8 cellular contexts compared by ENCODE assay signal in genomic region chr14:105527381-105528196, GRCh38. TPM values are rescaled to one million over a fixed set of nuclear protein-coding genes. Genes with fewer than 3 reads are reported as not detected.
DNase-seq lines count a peak whose midpoint lies in the region; ATAC-seq, FAIRE-seq and TF ChIP-seq lines count a peak whose summit lies in the region.

No MANE protein-coding gene starts in this region.

- dilution Hi-C loops in endothelial cell of umbilical vein (cut with MboI; ENCODE audit: extremely low pct_ligation_motif_present, low sequenced_read_pairs) = no loop called here

- H4K20me1 ChIP-seq in PC-3 (ENCODE audit: low read length) = no peaks in the 10 kb centered on the region
- no peaks in the 10 kb centered on the region for H4K20me1 ChIP-seq in endothelial cell of umbilical vein (replicated peaks; ENCODE audit: control insufficient read depth, extremely low read depth, insufficient read depth, low read length)
- H4K20me1 ChIP-seq in neural progenitor cell (ENCODE audit: low read depth) = no peaks in the 10 kb centered on the region

- peaks cover 29% of the 10 kb centered on the region for H3K4me1 ChIP-seq in CD4-positive, alpha-beta memory T cell (ENCODE audit: insufficient read depth, low read length)
- H3K4me1 ChIP-seq in PC-3 (ENCODE audit: insufficient read depth, low read length) (peaks cover 10% of the 10 kb centered on the region; the same call in 1 of the 2 replicates), endothelial cell of umbilical vein (ENCODE audit: control insufficient read depth, extremely low read depth, insufficient read depth, low read length) (peaks cover 17% of the 10 kb centered on the region), neural progenitor cell (no peaks in the 10 kb centered on the region)

- no peaks in the 10 kb centered on the region for H3K9me2 ChIP-seq in PC-3 (replicated peaks; ENCODE audit: low read length)

- no peak for DNase-seq in CD4-positive, alpha-beta memory T cell
- no peak for DNase-seq in PC-3
- no peak for DNase-seq in endothelial cell of umbilical vein (ENCODE audit: low read depth, low spot score)
- DNase-seq in neural progenitor cell (ENCODE audit: low spot score) = no peak
- no peak for DNase-seq in NCI-H1930 (lab: John Stamatoyannopoulos, UW)
- DNase-seq in activated CD4-positive, alpha-beta T cell treated with anti-CD3 and anti-CD28 coated beads, Interleukin-2, amount 50 U/mL, for 1 hour = no peak

- peak overlapping the region; percentile 94 for H3K4me2 ChIP-seq in PC-3 (ENCODE audit: low read length)
- peak overlapping the region; percentile 61 for H3K4me2 ChIP-seq in endothelial cell of umbilical vein (ENCODE audit: insufficient read depth, low read length)
- H3K4me2 ChIP-seq in neural progenitor cell = peak overlapping the region; percentile 72

- H3K27ac Mint-ChIP-seq in CD4-positive, alpha-beta memory T cell = peak overlapping the region in 4 of 7 donors; percentile 43 to 83 (median 57)
- no peak overlapping the region for H3K27ac Mint-ChIP-seq in neural progenitor cell

- no peaks in the 10 kb centered on the region for H3K36me3 ChIP-seq in CD4-positive, alpha-beta memory T cell (ENCODE audit: insufficient read depth, low read length)
- H3K36me3 ChIP-seq in PC-3 (ENCODE audit: low read depth, low read length) (no peaks in the 10 kb centered on the region), endothelial cell of umbilical vein (ENCODE audit: control insufficient read depth in 2 of 2, extremely low read depth in 1 of 2, insufficient read depth in 2 of 2, low read length in 2 of 2) (no peaks in the 10 kb centered on the region), neural progenitor cell (no peaks in the 10 kb centered on the region)

- H3F3A ChIP-seq in PC-3 (ENCODE audit: low read length, unreplicated experiment) = no peaks in the 10 kb centered on the region
- H3F3A ChIP-seq in neural progenitor cell (ENCODE audit: low read depth) = no peaks in the 10 kb centered on the region

- H3K9me3 ChIP-seq in CD4-positive, alpha-beta memory T cell (ENCODE audit: control insufficient read depth in 1 of 2, low read length in 2 of 2) = no peaks in the 10 kb centered on the region
- H3K9me3 ChIP-seq in PC-3 (ENCODE audit: low read length) (no peaks in the 10 kb centered on the region), endothelial cell of umbilical vein (replicated peaks; ENCODE audit: control insufficient read depth, insufficient read depth, low read length) (no peaks in the 10 kb centered on the region), neural progenitor cell (ENCODE audit: low read depth) (no peaks in the 10 kb centered on the region)

- intact Hi-C loops in CD4-positive, alpha-beta memory T cell (cut with micrococcal nuclease) = loop anchor here (1.0 kb wide), 2 partner anchors 36 to 156 kb away; partner anchors contain the start of gene TEDC1
- intact Hi-C loops in PC-3 (cut with micrococcal nuclease) (loop anchor here (2.0 kb wide), 1 partner anchor 37 kb away; the partner anchor contains the start of gene TEDC1), endothelial cell of umbilical vein (cut with micrococcal nuclease) (loop anchor here (1.0 kb wide), 3 partner anchors 36 to 156 kb away; partner anchors contain the start of gene TEDC1)

- H3K4me1 Mint-ChIP-seq in CD4-positive, alpha-beta memory T cell = peaks cover 4 to 38% (median 19%) of the 10 kb centered on the region in 4 donors
- peaks cover 2% of the 10 kb centered on the region for H3K4me1 Mint-ChIP-seq in neural progenitor cell

- H3K79me2 ChIP-seq in PC-3 (ENCODE audit: low read length) (peaks cover 9% of the 10 kb centered on the region; the same call in 1 of the 2 replicates), endothelial cell of umbilical vein (ENCODE audit: control insufficient read depth, insufficient read depth, low read length) (no peaks in the 10 kb centered on the region), neural progenitor cell (ENCODE audit: low read depth) (no peaks in the 10 kb centered on the region)

- H3K36me3 Mint-ChIP-seq in CD4-positive, alpha-beta memory T cell = no peaks in the 10 kb centered on the region
- H3K36me3 Mint-ChIP-seq in neural progenitor cell = no peaks in the 10 kb centered on the region

- CTCF ChIA-PET in CD4-positive, alpha-beta memory T cell (lab: Charles Lee; ENCODE audit: partially characterized antibody) = interaction anchor here (0.6 to 4.4 kb wide), 10 partner anchors 8 to 156 kb away, joined by 3 to 24 read pairs (median 4); no protein-coding TSS in a partner anchor
- CTCF ChIA-PET in PC-3 (lab: Charles Lee) = interaction anchor here (0.6 to 1.3 kb wide), 5 partner anchors 20 to 157 kb away, joined by 3 to 5 read pairs (median 5); partner anchors contain the start of gene TEDC1
- CTCF ChIA-PET in endothelial cell of umbilical vein (lab: Charles Lee) = interaction anchor here (0.6 to 2.7 kb wide), 15 partner anchors 9 to 157 kb away, joined by 3 to 35 read pairs (median 4); partner anchors contain the start of gene TEDC1

- no peaks in the 10 kb centered on the region for H3K27me3 ChIP-seq in CD4-positive, alpha-beta memory T cell (ENCODE audit: insufficient read depth, low read length)
- H3K27me3 ChIP-seq in PC-3 (ENCODE audit: low read length) = no peaks in the 10 kb centered on the region
- H3K27me3 ChIP-seq in endothelial cell of umbilical vein (ENCODE audit: control insufficient read depth in 2 of 2, insufficient read depth in 2 of 2, low read length in 2 of 2) = peaks cover 6 to 7% of the 10 kb centered on the region in 2 experiments
- peaks cover 64% of the 10 kb centered on the region for H3K27me3 ChIP-seq in neural progenitor cell

- BruUV-seq in PC-3 (replicated peaks; lab: Mats Ljungman, UMichigan) (no TSS peak), endothelial cell of umbilical vein (replicated peaks; lab: Mats Ljungman, UMichigan) (no TSS peak)

- peaks cover 1 to 2% of the 10 kb centered on the region in 2 donors for H3K27me3 Mint-ChIP-seq in CD4-positive, alpha-beta memory T cell
- H3K27me3 Mint-ChIP-seq in neural progenitor cell (ENCODE audit: insufficient read depth, low read depth) = peaks cover 6% of the 10 kb centered on the region

- no peak overlapping the region for H3K27ac ChIP-seq in CD4-positive, alpha-beta memory T cell (ENCODE audit: low read depth, low read length)
- H3K27ac ChIP-seq in PC-3 (ENCODE audit: low read length) (no peak overlapping the region), endothelial cell of umbilical vein (ENCODE audit: insufficient read depth, low read depth, low read length) (no peak overlapping the region), neural progenitor cell (no peak overlapping the region)

- H3K4me3 ChIP-seq in CD4-positive, alpha-beta memory T cell (ENCODE audit: low read length in 2 of 2) = peak overlapping the region in 1 of 2 donors; percentile 54
- peak overlapping the region; percentile 75 for H3K4me3 ChIP-seq in PC-3 (ENCODE audit: low read length)
- H3K4me3 ChIP-seq in endothelial cell of umbilical vein (replicated peaks in 1 of 3; ENCODE audit: insufficient read depth in 1 of 3, low read depth in 1 of 3, low read length in 3 of 3) = peak overlapping the region; percentile 45 to 63 (median 55)
- H3K4me3 ChIP-seq in neural progenitor cell = peak overlapping the region; percentile 45

- no peaks in the 10 kb centered on the region for H3K9me3 Mint-ChIP-seq in CD4-positive, alpha-beta memory T cell
- H3K9me3 Mint-ChIP-seq in neural progenitor cell = no peaks in the 10 kb centered on the region

- peak; percentile 8 for ATAC-seq in PC-3
- no peak for ATAC-seq in GM18505 (IDR thresholded peaks at IDR 0.05; ENCODE audit: unreplicated experiment)
- ATAC-seq in GM21723 (IDR thresholded peaks at IDR 0.05; ENCODE audit: unreplicated experiment) = no peak

- peak overlapping the region; percentile 82 for H2AFZ ChIP-seq in PC-3 (ENCODE audit: low read length)
- peak overlapping the region; percentile 74 for H2AFZ ChIP-seq in endothelial cell of umbilical vein (ENCODE audit: low read depth, low read length)
- H2AFZ ChIP-seq in neural progenitor cell (replicated peaks) = peak overlapping the region; percentile 52

- no peaks in the 10 kb centered on the region for H3K9me1 ChIP-seq in endothelial cell of umbilical vein (replicated peaks; ENCODE audit: control insufficient read depth, extremely low read depth, insufficient read depth, low read length)

- no peak for FAIRE-seq in endothelial cell of umbilical vein (lab: Jason Lieb, UNC)

- H3K9ac ChIP-seq in PC-3 (ENCODE audit: low read length) (peak overlapping the region; percentile 74), endothelial cell of umbilical vein (replicated peaks; ENCODE audit: extremely low read depth, insufficient read depth, low read length) (peak overlapping the region; percentile 60), neural progenitor cell (no peak overlapping the region)

- TF ChIP-seq POLR2A in endothelial cell of umbilical vein (IDR thresholded peaks at IDR 0.05; ENCODE audit: low read depth, low read length) = no peak
- TF ChIP-seq POLR2A in GM18505 (IDR thresholded peaks at IDR 0.05; ENCODE audit: borderline replicate concordance, extremely low read depth, insufficient read depth, insufficient read length) = no peak

- H3K4me3 Mint-ChIP-seq in CD4-positive, alpha-beta memory T cell = peak overlapping the region; percentile 51 to 84 (median 74)
- H3K4me3 Mint-ChIP-seq in neural progenitor cell = peak overlapping the region; percentile 81

- no peak for TF ChIP-seq CTCF in PC-3 (conservative IDR thresholded peaks at IDR 0.05; ENCODE audit: low read depth, low read length)
- TF ChIP-seq CTCF in endothelial cell of umbilical vein (IDR thresholded peaks at IDR 0.05; ENCODE audit: extremely low read depth in 1 of 2, insufficient read depth in 1 of 2, low read depth in 1 of 2, low read length in 2 of 2) = no peak
- no peak for TF ChIP-seq CTCF in neural progenitor cell (IDR thresholded peaks at IDR 0.05)

- POLR2A ChIA-PET in CD4-positive, alpha-beta memory T cell (lab: Charles Lee; ENCODE audit: partially characterized antibody) = interaction anchor here (1.0 to 4.6 kb wide), 4 partner anchors 36 to 161 kb away, joined by 3 to 48 read pairs (median 14); partner anchors contain the start of gene TEDC1
- POLR2A ChIA-PET in PC-3 (lab: Charles Lee; ENCODE audit: unreplicated experiment) (no interaction called here), endothelial cell of umbilical vein (lab: Charles Lee) (no interaction called here)

RNA-seq across cellular contexts. Expression of gene TMEM121, which starts 1.2 kb away (rescaled TPM):
- total RNA-seq in CD4-positive, alpha-beta memory T cell = 1 to 10 TPM; 5.4 to 6.3 TPM
- polyA plus RNA-seq in CD4-positive, alpha-beta memory T cell = 1 to 10 TPM; 6.6 to 9.5 TPM
- total RNA-seq in PC-3 (2014; rRNA removed) = 27.5 and 33.6 TPM in 2 replicates
- total RNA-seq in endothelial cell of umbilical vein = 4.8 and 5.3 TPM in 2 replicates
- 7.7 and 13.1 TPM in 2 replicates for polyA plus RNA-seq in endothelial cell of umbilical vein
- polyA plus RNA-seq in endothelial cell of umbilical vein (2011; cell fraction: cytosol; rRNA removed) = 1.8 and 4.0 TPM in 2 replicates
- polyA plus RNA-seq in endothelial cell of umbilical vein (2011; cell fraction: nucleus; rRNA removed) = 1.8 and 2.2 TPM in 2 replicates
- 1.5 and 3.9 TPM in 2 replicates for polyA plus RNA-seq in endothelial cell of umbilical vein (2012)
- polyA minus RNA-seq in endothelial cell of umbilical vein = 2.0 and 3.7 TPM in 2 replicates
- 2.4 TPM for polyA minus RNA-seq in endothelial cell of umbilical vein (2011; cell fraction: cytosol; rRNA and poly(A)+ RNA removed)
- polyA minus RNA-seq in endothelial cell of umbilical vein (2011; cell fraction: nucleus; rRNA and poly(A)+ RNA removed) = 0.38 and 2.1 TPM in 2 replicates
- total RNA-seq in neural progenitor cell (ENCODE audit: low replicate concordance) = 0.90 and 3.6 TPM in 2 replicates

RNA-seq across cellular contexts. Expression of gene TEDC1, which starts 36.5 kb away (rescaled TPM):
- total RNA-seq in CD4-positive, alpha-beta memory T cell = 10 to 100 TPM; 25.4 to 30.2 TPM
- 10 to 100 TPM; 10.2 to 10.4 TPM for polyA plus RNA-seq in CD4-positive, alpha-beta memory T cell
- total RNA-seq in PC-3 (2014; rRNA removed) = 66.7 and 108 TPM in 2 replicates
- 25.3 and 29.9 TPM in 2 replicates for total RNA-seq in endothelial cell of umbilical vein
- 16.5 and 16.8 TPM in 2 replicates for polyA plus RNA-seq in endothelial cell of umbilical vein
- polyA plus RNA-seq in endothelial cell of umbilical vein (2011; cell fraction: cytosol; rRNA removed) = 10.1 and 15.0 TPM in 2 replicates
- 16.3 and 20.8 TPM in 2 replicates for polyA plus RNA-seq in endothelial cell of umbilical vein (2011; cell fraction: nucleus; rRNA removed)
- 6.7 and 9.0 TPM in 2 replicates for polyA plus RNA-seq in endothelial cell of umbilical vein (2012)
- 3.8 and 6.5 TPM in 2 replicates for polyA minus RNA-seq in endothelial cell of umbilical vein
- polyA minus RNA-seq in endothelial cell of umbilical vein (2011; cell fraction: cytosol; rRNA and poly(A)+ RNA removed) = 26.7 TPM
- polyA minus RNA-seq in endothelial cell of umbilical vein (2011; cell fraction: nucleus; rRNA and poly(A)+ RNA removed) = 6.3 and 10.4 TPM in 2 replicates
- total RNA-seq in neural progenitor cell (ENCODE audit: low replicate concordance) = 3.6 and 25.0 TPM in 2 replicates

RNA-seq across cellular contexts. Expression of gene CRIP1, which starts 40.9 kb away (rescaled TPM):
- total RNA-seq in CD4-positive, alpha-beta memory T cell = 100 to 1,000 TPM; 276 to 290 TPM
- polyA plus RNA-seq in CD4-positive, alpha-beta memory T cell = 1,000 to 10,000 TPM; 1,440 to 2,028 TPM
- total RNA-seq in PC-3 (2014; rRNA removed) (45.9 and 48.7 TPM in 2 replicates), endothelial cell of umbilical vein (4.8 and 8.1 TPM in 2 replicates), neural progenitor cell (ENCODE audit: low replicate concordance) (2.6 TPM in 1 of 2 replicates, not detected in the other)
- polyA plus RNA-seq in endothelial cell of umbilical vein = 3.0 and 3.1 TPM in 2 replicates
- 2.9 and 3.9 TPM in 2 replicates for polyA plus RNA-seq in endothelial cell of umbilical vein (2011; cell fraction: cytosol; rRNA removed)
- polyA plus RNA-seq in endothelial cell of umbilical vein (2011; cell fraction: nucleus; rRNA removed) = 3.3 and 3.7 TPM in 2 replicates
- polyA plus RNA-seq in endothelial cell of umbilical vein (2012) = 2.8 and 4.2 TPM in 2 replicates
- 0.91 TPM in 1 of 2 replicates, not detected in the other for polyA minus RNA-seq in endothelial cell of umbilical vein
- polyA minus RNA-seq in endothelial cell of umbilical vein (2011; cell fraction: cytosol; rRNA and poly(A)+ RNA removed) = 143 TPM
- polyA minus RNA-seq in endothelial cell of umbilical vein (2011; cell fraction: nucleus; rRNA and poly(A)+ RNA removed) = 3.5 and 5.3 TPM in 2 replicates

RNA-seq across cellular contexts. Expression of gene CRIP2, which starts 53.0 kb away (rescaled TPM):
- total RNA-seq in CD4-positive, alpha-beta memory T cell = 10 to 100 TPM; 12.1 to 13.0 TPM
- polyA plus RNA-seq in CD4-positive, alpha-beta memory T cell = 100 to 1,000 TPM in 1 of 2 donors, 10 to 100 TPM in 1; 84.5 to 256 TPM
- total RNA-seq in PC-3 (2014; rRNA removed) (100 and 109 TPM in 2 replicates), endothelial cell of umbilical vein (322 and 361 TPM in 2 replicates), neural progenitor cell (ENCODE audit: low replicate concordance) (0.30 and 3.5 TPM in 2 replicates)
- polyA plus RNA-seq in endothelial cell of umbilical vein = 954 and 1,384 TPM in 2 replicates
- polyA plus RNA-seq in endothelial cell of umbilical vein (2011; cell fraction: cytosol; rRNA removed) = 542 and 715 TPM in 2 replicates
- 348 and 443 TPM in 2 replicates for polyA plus RNA-seq in endothelial cell of umbilical vein (2011; cell fraction: nucleus; rRNA removed)
- polyA plus RNA-seq in endothelial cell of umbilical vein (2012) = 232 and 368 TPM in 2 replicates
- polyA minus RNA-seq in endothelial cell of umbilical vein = 127 and 173 TPM in 2 replicates
- 41.4 TPM for polyA minus RNA-seq in endothelial cell of umbilical vein (2011; cell fraction: cytosol; rRNA and poly(A)+ RNA removed)
- 40.5 and 94.7 TPM in 2 replicates for polyA minus RNA-seq in endothelial cell of umbilical vein (2011; cell fraction: nucleus; rRNA and poly(A)+ RNA removed)
